Comparison of ENCODE assay signal across 22 cellular contexts in the genomic region with DNA sequence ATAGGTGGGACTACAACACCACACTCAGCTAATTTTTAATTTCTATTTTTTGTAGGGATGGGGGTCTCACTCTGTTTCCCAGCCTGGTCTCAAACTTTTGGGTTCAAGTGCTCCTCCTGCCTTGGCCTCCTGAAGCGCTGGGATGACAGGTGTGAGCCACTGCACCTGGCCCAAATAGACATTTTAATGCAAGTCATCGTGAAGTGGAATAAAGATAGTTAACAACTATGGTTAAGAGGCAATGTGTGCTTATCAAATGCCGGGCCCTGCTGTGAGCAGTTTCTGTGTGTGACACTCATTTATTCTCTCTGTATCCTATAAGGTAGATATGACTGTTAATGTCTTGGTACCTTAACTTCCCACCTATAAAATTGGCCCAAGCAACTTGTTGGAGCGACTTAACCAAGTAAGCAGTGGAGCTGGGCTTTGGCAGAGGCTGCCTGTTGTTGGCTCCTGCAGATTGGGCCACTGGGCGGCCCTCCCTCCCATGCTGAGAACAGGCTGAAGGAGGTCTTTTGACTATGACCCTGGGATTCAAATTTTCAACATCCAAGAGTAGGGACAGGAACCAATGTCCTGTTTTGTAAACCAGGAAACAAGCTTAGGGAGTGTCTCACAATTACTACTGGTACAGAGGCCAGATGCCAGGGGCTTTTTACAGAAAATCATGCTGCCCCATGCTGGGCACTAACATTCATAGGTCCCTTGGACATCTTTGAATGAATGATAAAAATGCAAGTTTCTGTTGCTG.
A peak's percentile ranks its signal among the peaks of the same experiment; 100 is the strongest.
DNase-seq lines count a peak whose midpoint lies in the region; ATAC-seq and TF ChIP-seq lines count a peak whose summit lies in the region.
"Had no signal": no experiment of that assay in that cellular context is flagged by ENCODE, and none has a peak within 500 bp of the region (broad histone marks: within the 10 kb centered on the region; RNA-seq: fewer than 3 reads in every experiment).

No MANE protein-coding gene starts in this region.

- H4K8ac ChIP-seq in neuronal stem cell (ENCODE audit: low read depth, low read length): no peak overlapping the region

- H2BK15ac ChIP-seq in neuronal stem cell (ENCODE audit: low read length): no peak overlapping the region

- H3K4me2 ChIP-seq in neuronal stem cell (ENCODE audit: insufficient read depth, low read length, poor library complexity, severe bottlenecking): no peak overlapping the region

- H4K91ac ChIP-seq in neuronal stem cell (ENCODE audit: low read depth, low read length, poor library complexity): no peak overlapping the region

- no peak overlapping the region for H3K18ac ChIP-seq in neuronal stem cell (ENCODE audit: low read length)

- TF ChIP-seq CTCF in cardiac muscle cell (IDR thresholded peaks at IDR 0.05; ENCODE audit: low read depth, low read length): no peak

- H3K4me3 ChIP-seq in cardiac muscle cell (no peak overlapping the region), right cardiac atrium (ENCODE audit: low read length) (no peak overlapping the region), iPS DF 6.9 (ENCODE audit: low read length) (no peak overlapping the region), neuronal stem cell (ENCODE audit: low read length in 2 of 2) (no peak overlapping the region)
- H3K4me3 ChIP-seq: GM12878, GM23248, MG63 had no signal

- H3K9me3 ChIP-seq in cardiac muscle cell (ENCODE audit: low read depth) (no peaks in the 10 kb centered on the region), right cardiac atrium (ENCODE audit: control insufficient read depth, low read length) (no peaks in the 10 kb centered on the region), iPS DF 6.9 (ENCODE audit: control insufficient read depth, insufficient read depth, low read length) (no peaks in the 10 kb centered on the region), neuronal stem cell (replicated peaks in 1 of 2; ENCODE audit: control insufficient read depth in 2 of 2, insufficient read depth in 1 of 2, low read depth in 1 of 2, low read length in 2 of 2) (no peaks in the 10 kb centered on the region)
- H3K9me3 ChIP-seq: MG63 had no signal

- H3K79me1 ChIP-seq in neuronal stem cell (ENCODE audit: low read depth, low read length): no peaks in the 10 kb centered on the region

- no peak overlapping the region for H2BK5ac ChIP-seq in neuronal stem cell (ENCODE audit: low read length)

- H3K14ac ChIP-seq in neuronal stem cell (ENCODE audit: low read length): no peak overlapping the region

- intact Hi-C loops in right cardiac atrium (cut with DNase I): no loop called here

- H3K36me3 ChIP-seq in cardiac muscle cell (no peaks in the 10 kb centered on the region), iPS DF 6.9 (ENCODE audit: control insufficient read depth, insufficient read depth, low read length) (no peaks in the 10 kb centered on the region), neuronal stem cell (replicated peaks in 1 of 2; ENCODE audit: control insufficient read depth in 2 of 2, insufficient read depth in 2 of 2, low read length in 2 of 2) (no peaks in the 10 kb centered on the region)
- H3K36me3 ChIP-seq: MG63 had no signal

- no peak overlapping the region for H3K23ac ChIP-seq in neuronal stem cell (ENCODE audit: low read depth, low read length, poor library complexity)

- H3K27me3 ChIP-seq in cardiac muscle cell (no peaks in the 10 kb centered on the region), right cardiac atrium (ENCODE audit: control insufficient read depth, insufficient read depth) (no peaks in the 10 kb centered on the region), iPS DF 6.9 (ENCODE audit: control insufficient read depth, insufficient read depth, low read length) (no peaks in the 10 kb centered on the region), neuronal stem cell (ENCODE audit: control insufficient read depth in 3 of 3, insufficient read depth in 3 of 3, low read depth in 1 of 3, low read length in 3 of 3) (no peaks in the 10 kb centered on the region)

- H3K4ac ChIP-seq in neuronal stem cell (ENCODE audit: low read length): no peak overlapping the region

- no peak overlapping the region for H2AFZ ChIP-seq in neuronal stem cell (ENCODE audit: low read length)
- H2AFZ ChIP-seq: GM23248 had no signal

- H2AK5ac ChIP-seq in neuronal stem cell (ENCODE audit: low read depth, low read length): no peak overlapping the region

- no peak overlapping the region for H2BK120ac ChIP-seq in neuronal stem cell (ENCODE audit: low read depth, low read length)

- 74% methylated on average over 5 of the region's 5 CpGs for WGBS in right cardiac atrium
- WGBS in iPS DF 6.9 (ENCODE audit: insufficient coverage, insufficient read length): no CpG with 5 or more reads among the region's 5 CpGs
- WGBS in neuronal stem cell (ENCODE audit: extremely low coverage in 2 of 2, insufficient read length in 2 of 2, insufficient replicate concordance in 1 of 2), 2 donors: no CpG with 5 or more reads among the region's 5 CpGs

- H3K27ac ChIP-seq in cardiac muscle cell (peak overlapping the region; percentile 99), right cardiac atrium (ENCODE audit: low read length) (no peak overlapping the region), iPS DF 6.9 (ENCODE audit: low read length) (no peak overlapping the region), neuronal stem cell (replicated peaks; ENCODE audit: low read length) (no peak overlapping the region)
- H3K27ac ChIP-seq: GM23248 had no signal

- peaks cover 52% of the 10 kb centered on the region for H3K4me1 ChIP-seq in cardiac muscle cell (ENCODE audit: low read depth)
- H3K4me1 ChIP-seq in right cardiac atrium (ENCODE audit: control insufficient read depth, insufficient read depth, low read length): no peaks in the 10 kb centered on the region
- peaks cover 4% of the 10 kb centered on the region; the same call in 1 of the 2 replicates for H3K4me1 ChIP-seq in iPS DF 6.9 (ENCODE audit: control insufficient read depth, insufficient read depth, low read length)
- peaks cover 0 to 3% of the 10 kb centered on the region in 2 donors for H3K4me1 ChIP-seq in neuronal stem cell (ENCODE audit: control insufficient read depth in 2 of 2, insufficient read depth in 1 of 2, low read depth in 1 of 2, low read length in 2 of 2)

- ATAC-seq in right cardiac atrium: no peak
- no peak for ATAC-seq in GM21737 (IDR thresholded peaks at IDR 0.05; ENCODE audit: unreplicated experiment)
- ATAC-seq: GM12878 had no signal

- in situ Hi-C loops in SK-MEL-5 (cut with HindIII; ENCODE audit: low pct_unique_long_range_greater_than_20kb, low sequenced_read_pairs): no loop called here

- no peak overlapping the region for H3K9ac ChIP-seq in neuronal stem cell (ENCODE audit: low read depth, low read length, poor library complexity)
- H3K9ac ChIP-seq: GM23248 had no signal

- peak in 1 of 2 donors; percentile 44 for DNase-seq in cardiac muscle cell (ENCODE audit: low read depth in 1 of 2, low spot score in 1 of 2)
- no peak for DNase-seq in right cardiac atrium
- DNase-seq in SK-MEL-5 (ENCODE audit: low read depth, low spot score): peak; percentile 4
- DNase-seq in iPS DF 6.9 (ENCODE audit: low read depth, low spot score): peak; percentile 27
- no peak for DNase-seq in NCI-H226
- no peak for DNase-seq in OCI-M1 (lab: John Stamatoyannopoulos, UW)
- no peak for DNase-seq in neuronal stem cell (ENCODE audit: low spot score)
- DNase-seq: CD4-positive, alpha-beta memory T cell; DMS153; GF-D8; GM23248; Kasumi-1; MG63; NCI-H1048; NCI-H1436; NCI-H1930; NCI-H345; NCI-H524 treated with DMSO at 0.1 percent for 48 hours; NK-92 treated with Interleukin-12 subunit alpha and Interleukin-12 subunit beta, amount 100 ng/mL, for 24 hours; SHP77 had no signal

- H2BK12ac ChIP-seq in neuronal stem cell (ENCODE audit: low read length): no peak overlapping the region

Comparison
In these comparisons a context has a peak if more than half of its experiments do, and no peak if none do; other contexts are left out.
1. DNase-seq: peak in SK-MEL-5 (single experiment) and iPS DF 6.9 (single experiment); none in right cardiac atrium (0 of 3), NCI-H226 (single experiment), OCI-M1 (single experiment) and neuronal stem cell (single experiment).